ENCODE assay signal across 8 cellular contexts in genomic region chr17:55845385-55845784, GRCh38.
DNase-seq lines count a peak whose midpoint lies in the region; ATAC-seq and TF ChIP-seq lines count a peak whose summit lies in the region.

No MANE protein-coding gene starts in this region.

- peaks cover 0 to 8% (median 0%) of the 10 kb centered on the region in 45 donors for H3K27me3 ChIP-seq in dorsolateral prefrontal cortex
- no peaks in the 10 kb centered on the region for H3K27me3 ChIP-seq in lung (ENCODE audit: control insufficient read depth, insufficient read depth)

- H3K27ac Mint-ChIP-seq in type B pancreatic cell: no peak overlapping the region

- peak overlapping the region in 52 of 59 donors; percentile 7 to 59 (median 42) for H3K4me3 ChIP-seq in dorsolateral prefrontal cortex
- no peak overlapping the region for H3K4me3 ChIP-seq in lung

- TF ChIP-seq POLR2A in GM18505 (IDR thresholded peaks at IDR 0.05; ENCODE audit: borderline replicate concordance, extremely low read depth, insufficient read depth, insufficient read length): no peak

- intact Hi-C loops in dorsolateral prefrontal cortex (cut with DNase I): loop anchor here in 1 of 2 donors (10.0 kb wide), 1 partner anchor 869 kb away; no protein-coding TSS in a partner anchor

- H3K36me3 Mint-ChIP-seq in type B pancreatic cell: no peaks in the 10 kb centered on the region

- H3K27ac ChIP-seq in dorsolateral prefrontal cortex (no peak overlapping the region), lung (ENCODE audit: low read depth in 1 of 2, low read length in 1 of 2) (no peak overlapping the region)

- WGBS in lung, 2 donors: 7 to 11% methylated on average over 32 of the region's 32 CpGs

- no peaks in the 10 kb centered on the region for H3K9me3 Mint-ChIP-seq in type B pancreatic cell

- H3K9me3 ChIP-seq in lung (ENCODE audit: control insufficient read depth in 2 of 2, insufficient read depth in 1 of 2, low read length in 1 of 2): no peaks in the 10 kb centered on the region

- peak in 55 of 56 donors; percentile 22 to 75 (median 54) for TF ChIP-seq CTCF in dorsolateral prefrontal cortex (IDR thresholded peaks at IDR 0.05 in 54 of 56, conservative IDR thresholded peaks at IDR 0.05 in 2 of 56; ENCODE audit: low read depth in 1 of 56, partially characterized antibody in 56 of 56)
- no peak for TF ChIP-seq CTCF in lung (IDR thresholded peaks at IDR 0.05; ENCODE audit: control extremely low read depth, extremely low read depth)
- TF ChIP-seq CTCF in type B pancreatic cell (conservative IDR thresholded peaks at IDR 0.05): peak; percentile 83

- no peaks in the 10 kb centered on the region for H3K36me3 ChIP-seq in lung (ENCODE audit: control insufficient read depth in 2 of 2, insufficient read depth in 2 of 2, low read length in 2 of 2)

- no peaks in the 10 kb centered on the region for H3K4me1 ChIP-seq in lung (ENCODE audit: control insufficient read depth in 2 of 2, insufficient read depth in 2 of 2, low read length in 2 of 2)

- DNase-seq in DMS53 treated with DMSO at 0.1 percent for 48 hours (lab: John Stamatoyannopoulos, UW; ENCODE audit: unreplicated experiment) (peak; percentile 3), NCI-H1092 treated with DMSO at 0.1 percent for 48 hours (lab: John Stamatoyannopoulos, UW) (peak; percentile 4), dorsolateral prefrontal cortex (peak in 8 of 10 donors; percentile 5 to 68 (median 43)), lung (ENCODE audit: low spot score) (peak; percentile 56), type B pancreatic cell (ENCODE audit: extremely low spot score, unreplicated experiment) (peak; percentile 77), glomerular visceral epithelial cell (ENCODE audit: extremely low spot score) (no peak), A172 (ENCODE audit: low spot score) (no peak)

- no peaks in the 10 kb centered on the region for H3K4me1 Mint-ChIP-seq in type B pancreatic cell (ENCODE audit: unreplicated experiment)

- H3K4me3 Mint-ChIP-seq in type B pancreatic cell: peak overlapping the region; percentile 30

- ATAC-seq in lung (ENCODE audit: insufficient read depth, low FRiP score) (peak; percentile 86), GM18505 (IDR thresholded peaks at IDR 0.05; ENCODE audit: unreplicated experiment) (no peak)

- peaks cover 32% of the 10 kb centered on the region for H3K27me3 Mint-ChIP-seq in type B pancreatic cell

Comparison
In these comparisons a context has a peak if more than half of its experiments do, and no peak if none do; other contexts are left out.
1. DNase-seq: peak in DMS53 treated with DMSO at 0.1 percent for 48 hours (single experiment), NCI-H1092 treated with DMSO at 0.1 percent for 48 hours (single experiment), dorsolateral prefrontal cortex (8 of 10), lung (single experiment) and type B pancreatic cell (single experiment); none in glomerular visceral epithelial cell (single experiment) and A172 (single experiment).